12 cellular contexts compared by ENCODE assay signal in the genomic region with DNA sequence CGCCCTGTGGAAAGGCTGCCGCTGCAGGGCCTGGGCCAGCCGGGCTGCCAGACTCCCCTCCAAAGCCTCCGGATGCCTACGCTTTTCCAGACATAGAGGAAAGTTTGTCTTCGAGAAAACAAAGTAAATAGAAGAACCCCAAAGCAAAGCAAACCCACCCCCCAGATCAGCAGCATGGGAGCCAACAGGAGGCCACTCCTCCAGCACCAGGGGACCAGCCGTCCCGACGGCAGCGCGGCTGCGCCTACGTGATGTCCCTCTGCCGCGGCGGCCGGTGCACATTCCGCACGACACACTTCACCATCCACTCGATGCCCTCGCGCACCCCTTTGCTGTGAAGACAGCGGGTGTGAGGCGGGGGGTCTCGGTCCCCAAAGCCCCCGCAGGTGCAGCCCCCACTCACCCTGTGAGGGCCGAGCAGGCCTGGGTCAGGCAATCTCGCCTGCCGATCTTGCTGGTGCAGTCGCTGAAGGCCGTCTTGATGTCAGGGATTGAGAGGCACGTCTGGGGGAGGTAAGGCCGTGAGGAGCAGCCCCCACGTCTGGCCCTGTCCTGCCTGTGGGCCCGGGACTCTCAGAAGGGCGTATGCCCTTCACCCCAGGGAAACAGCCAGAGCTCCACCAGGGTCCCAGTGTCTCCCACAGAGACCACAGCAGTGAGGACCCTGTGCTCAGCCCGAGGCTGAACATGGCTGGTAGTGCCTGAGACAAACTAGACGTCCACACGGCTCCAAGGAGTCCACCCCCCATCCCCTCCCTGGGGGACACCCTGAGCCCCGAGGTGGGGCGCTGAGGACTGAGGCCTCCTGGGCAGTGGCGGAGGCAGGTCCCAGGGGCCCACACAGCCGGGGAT. TPM values are rescaled to one million over a fixed set of nuclear protein-coding genes. Genes with fewer than 3 reads are reported as not detected.
A peak's percentile ranks its signal among the peaks of the same experiment; 100 is the strongest.
DNase-seq lines count a peak whose midpoint lies in the region; ATAC-seq, FAIRE-seq and TF ChIP-seq lines count a peak whose summit lies in the region.
"Had no signal": no experiment of that assay in that cellular context is flagged by ENCODE, and none has a peak within 500 bp of the region (broad histone marks: within the 10 kb centered on the region; RNA-seq: fewer than 3 reads in every experiment).

No MANE protein-coding gene starts in this region.

- TF ChIP-seq CTCF in PC-3 (conservative IDR thresholded peaks at IDR 0.05; ENCODE audit: low read depth, low read length) = no peak
- TF ChIP-seq CTCF in spleen (IDR thresholded peaks at IDR 0.05 in 8 of 11, conservative IDR thresholded peaks at IDR 0.05 in 3 of 11) = no peak

- TF ChIP-seq POLR2A in spleen (IDR thresholded peaks at IDR 0.05) = no peak

- H4K20me1 ChIP-seq in PC-3 (ENCODE audit: low read length) = no peaks in the 10 kb centered on the region

- H3K27ac ChIP-seq in PC-3 (ENCODE audit: low read length) (peak overlapping the region; percentile 95), spleen (peak overlapping the region in 7 of 8 donors; percentile 7 to 77 (median 71))

- 86 to 91% (median 89%) methylated on average over 32 to 43 of the region's 43 CpGs for WGBS in spleen, 5 donors

- peak; percentile 60 for DNase-seq in activated effector memory CD4-positive, alpha-beta T cell treated with anti-CD3 and anti-CD28 coated beads, Interleukin-2, amount 50 U/mL, for 16 hours
- no peak for DNase-seq in activated effector memory CD4-positive, alpha-beta T cell treated with Interleukin-2 at 50 U/mL for 16 hours
- no peak for DNase-seq in PC-3
- DNase-seq in frontal cortex (ENCODE audit: low spot score in 2 of 2) = peak; percentile 14 to 18
- peak; percentile 69 for DNase-seq in spleen
- no peak for DNase-seq in NCI-H187 treated with DMSO at 0.1 percent for 48 hours (lab: John Stamatoyannopoulos, UW)
- no peak for DNase-seq in G401 (ENCODE audit: low spot score)
- no peak for DNase-seq in GM19238 (ENCODE audit: insufficient read length, low spot score)
- DNase-seq: effector CD8-positive, alpha-beta T cell; NCI-H226; stimulated activated naive CD4-positive, alpha-beta T cell treated with Interleukin-2 at 50 U/mL for 16 hours had no signal

- no peaks in the 10 kb centered on the region for H3K9me3 ChIP-seq in PC-3 (ENCODE audit: low read length)
- no peaks in the 10 kb centered on the region for H3K9me3 ChIP-seq in spleen

- H3K4me3 ChIP-seq in PC-3 (ENCODE audit: low read length) = no peak overlapping the region
- no peak overlapping the region for H3K4me3 ChIP-seq in spleen

- ATAC-seq in PC-3 = no peak

- intact Hi-C loops in PC-3 (cut with micrococcal nuclease) = no loop called here
- intact Hi-C loops in spleen (cut with DNase I; ENCODE audit: low total_unique reads) = loop anchor here (10.0 kb wide), 1 partner anchor 164 kb away; the partner anchor contains the start of genes ABHD16B and TPD52L2

- H3K27me3 ChIP-seq in PC-3 (ENCODE audit: low read length) (no peaks in the 10 kb centered on the region), spleen (replicated peaks in 1 of 7) (peaks cover 0 to 7% (median 0%) of the 10 kb centered on the region in 7 donors)

- H3K36me3 ChIP-seq in PC-3 (ENCODE audit: low read depth, low read length) = peaks cover 18% of the 10 kb centered on the region
- H3K36me3 ChIP-seq in spleen = peaks cover 0 to 83% (median 30%) of the 10 kb centered on the region in 6 donors

- no peak overlapping the region for H3K4me2 ChIP-seq in PC-3 (ENCODE audit: low read length)

- CTCF ChIA-PET in PC-3 (lab: Charles Lee) = no interaction called here

- in situ Hi-C loops in G401 (cut with HindIII; ENCODE audit: low sequenced_read_pairs) = no loop called here

- no peak for FAIRE-seq in frontal cortex (lab: Jason Lieb, UNC)

- BruUV-seq in PC-3 (replicated peaks; lab: Mats Ljungman, UMichigan) = no TSS peak

- 0 out of 2 replicates have a peak overlapping the region, but pooled peaks have one; percentile 79 for H3K9ac ChIP-seq in PC-3 (ENCODE audit: low read length)

- H3K4me1 ChIP-seq in PC-3 (ENCODE audit: insufficient read depth, low read length) (peaks cover 39% of the 10 kb centered on the region), spleen (peaks cover 30 to 93% (median 67%) of the 10 kb centered on the region in 6 donors)

- no peaks in the 10 kb centered on the region for H3K9me2 ChIP-seq in PC-3 (replicated peaks; ENCODE audit: low read length)

- POLR2A ChIA-PET in PC-3 (lab: Charles Lee; ENCODE audit: unreplicated experiment) = no interaction called here

- no peaks in the 10 kb centered on the region for H3F3A ChIP-seq in PC-3 (ENCODE audit: low read length, unreplicated experiment)

- H3K79me2 ChIP-seq in PC-3 (ENCODE audit: low read length) = peaks cover 16% of the 10 kb centered on the region

- H2AFZ ChIP-seq in PC-3 (ENCODE audit: low read length) = no peak overlapping the region

RNA-seq across cellular contexts. Expression of gene TNFRSF6B, which starts 4.0 kb away (rescaled TPM):
- total RNA-seq in PC-3 (2014; rRNA removed) (41.6 and 59.0 TPM in 2 replicates), frontal cortex (not detected), spleen (100 to 1,000 TPM in 1 of 7 donors, 10 to 100 TPM in 5, 1 to 10 TPM in 1; 8.9 to 104 (median 41.0) TPM)
- 10 to 100 TPM; 12.3 to 28.1 (median 23.8) TPM for polyA plus RNA-seq in spleen
- not detected in 2 replicates for total RNA-seq in G401 (2014; rRNA removed; shearing (Covaris generic))
- total RNA-seq: H9 had no signal

RNA-seq across cellular contexts. Expression of gene ARFRP1, which starts 7.4 kb away (rescaled TPM):
- total RNA-seq in PC-3 (2014; rRNA removed) = 71.2 and 73.5 TPM in 2 replicates
- 18.3 TPM for total RNA-seq in frontal cortex
- total RNA-seq in spleen = 10 to 100 TPM; 36.7 to 84.2 (median 60.8) TPM
- 100 to 1,000 TPM in 1 of 3 donors, 10 to 100 TPM in 2; 64.5 to 118 (median 83.8) TPM for polyA plus RNA-seq in spleen
- 33.0 and 36.7 TPM in 2 replicates for total RNA-seq in G401 (2014; rRNA removed; shearing (Covaris generic))

RNA-seq across cellular contexts. Expression of gene ZGPAT, which starts 7.4 kb away (rescaled TPM):
- total RNA-seq in PC-3 (2014; rRNA removed) (37.9 and 56.8 TPM in 2 replicates), frontal cortex (6.5 TPM), spleen (10 to 100 TPM; 23.6 to 45.7 (median 38.1) TPM)
- 10 to 100 TPM; 27.6 to 72.8 (median 50.0) TPM for polyA plus RNA-seq in spleen
- 49.4 and 52.7 TPM in 2 replicates for total RNA-seq in G401 (2014; rRNA removed; shearing (Covaris generic))

RNA-seq across cellular contexts. Expression of gene LIME1, which starts 36.0 kb away (rescaled TPM):
- total RNA-seq in PC-3 (2014; rRNA removed) (17.3 and 18.6 TPM in 2 replicates), frontal cortex (4.9 TPM), spleen (10 to 100 TPM; 24.0 to 93.4 (median 39.0) TPM)
- 10 to 100 TPM; 56.2 to 96.6 (median 80.4) TPM for polyA plus RNA-seq in spleen
- 12.6 and 15.1 TPM in 2 replicates for total RNA-seq in G401 (2014; rRNA removed; shearing (Covaris generic))

RNA-seq across cellular contexts. Expression of gene SLC2A4RG, which starts 39.2 kb away (rescaled TPM):
- total RNA-seq in PC-3 (2014; rRNA removed) = 116 TPM in 2 replicates
- 1.2 TPM for total RNA-seq in frontal cortex
- 100 to 1,000 TPM in 1 of 7 donors, 10 to 100 TPM in 6; 39.9 to 107 (median 64.8) TPM for total RNA-seq in spleen
- 10 to 100 TPM; 27.5 to 44.0 (median 34.3) TPM for polyA plus RNA-seq in spleen
- 71.8 and 118 TPM in 2 replicates for total RNA-seq in G401 (2014; rRNA removed; shearing (Covaris generic))

Comparison
In these comparisons a context has a peak if more than half of its experiments do, and no peak if none do; other contexts are left out.
1. DNase-seq: peak in activated effector memory CD4-positive, alpha-beta T cell treated with anti-CD3 and anti-CD28 coated beads, Interleukin-2, amount 50 U/mL, for 16 hours (single experiment), frontal cortex (2 of 2) and spleen (single experiment); none in activated effector memory CD4-positive, alpha-beta T cell treated with Interleukin-2 at 50 U/mL for 16 hours (single experiment), PC-3 (single experiment), NCI-H187 treated with DMSO at 0.1 percent for 48 hours (single experiment), G401 (single experiment) and GM19238 (single experiment).